Comparison of ENCODE assay signal across 21 cellular contexts in the genomic region with DNA sequence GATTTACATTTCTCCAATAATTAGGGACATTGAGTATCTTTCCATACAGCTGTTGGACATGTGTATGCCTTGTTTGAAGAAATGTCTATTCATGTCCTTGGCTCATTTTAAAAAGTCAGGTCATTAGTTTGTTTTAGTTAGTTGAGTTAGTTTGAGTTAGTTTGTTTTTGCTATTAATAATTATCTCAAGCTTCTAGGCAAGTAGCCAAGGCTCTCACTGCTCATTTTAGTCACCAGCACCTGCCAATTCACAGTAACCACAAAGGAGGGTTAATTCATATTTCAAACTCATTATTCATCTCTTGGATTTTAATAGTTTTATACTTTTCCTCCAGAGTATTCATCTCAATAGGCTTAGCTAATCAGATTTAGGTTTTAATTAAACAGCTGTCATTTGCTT.
DNase-seq lines count a peak whose midpoint lies in the region; ATAC-seq, FAIRE-seq and TF ChIP-seq lines count a peak whose summit lies in the region.
"Had no signal": no experiment of that assay in that cellular context is flagged by ENCODE, and none has a peak within 500 bp of the region (broad histone marks: within the 10 kb centered on the region; RNA-seq: fewer than 3 reads in every experiment).

No MANE protein-coding gene starts in this region.

- ATAC-seq in HG03175 (IDR thresholded peaks at IDR 0.05; ENCODE audit: unreplicated experiment) (peak; percentile 53), pancreas (peak; percentile 55 to 76 (median 66)), PC-3 (no peak), HG03571 (IDR thresholded peaks at IDR 0.05; ENCODE audit: unreplicated experiment) (no peak)
- ATAC-seq: GM23338 had no signal

- TF ChIP-seq CTCF in epithelial cell of proximal tubule (conservative IDR thresholded peaks at IDR 0.05; ENCODE audit: low read depth, low read length) = no peak
- no peak for TF ChIP-seq CTCF in pancreas (IDR thresholded peaks at IDR 0.05)
- TF ChIP-seq CTCF in spleen (IDR thresholded peaks at IDR 0.05 in 8 of 11, conservative IDR thresholded peaks at IDR 0.05 in 3 of 11) = no peak
- no peak for TF ChIP-seq CTCF in PC-3 (conservative IDR thresholded peaks at IDR 0.05; ENCODE audit: low read depth, low read length)

- H3K79me2 ChIP-seq in PC-3 (ENCODE audit: low read length) = no peaks in the 10 kb centered on the region

- H3K9me3 ChIP-seq in pancreas (no peaks in the 10 kb centered on the region), spleen (peaks cover 0 to 35% (median 20%) of the 10 kb centered on the region in 8 donors), PC-3 (ENCODE audit: low read length) (no peaks in the 10 kb centered on the region)

- H3K4me3 ChIP-seq in epithelial cell of proximal tubule (ENCODE audit: low read depth, low read length) = no peak overlapping the region
- no peak overlapping the region for H3K4me3 ChIP-seq in pancreas
- H3K4me3 ChIP-seq in spleen = no peak overlapping the region
- H3K4me3 ChIP-seq in PC-3 (ENCODE audit: low read length) = no peak overlapping the region
- H3K4me3 ChIP-seq: BLaER1, GM23338 had no signal

- intact Hi-C loops in pancreas (cut with DNase I) = no loop called here
- intact Hi-C loops in spleen (cut with DNase I; ENCODE audit: low total_unique reads) = no loop called here
- intact Hi-C loops in PC-3 (cut with micrococcal nuclease) = no loop called here

- BruUV-seq in PC-3 (replicated peaks; lab: Mats Ljungman, UMichigan) = no TSS peak

- DNase-seq in NCI-H1105 treated with DMSO at 0.1 percent for 48 hours (lab: John Stamatoyannopoulos, UW) (peak; percentile 99), epithelial cell of proximal tubule (ENCODE audit: low read depth) (peak; percentile 12), pancreas (no peak), spleen (no peak), PC-3 (no peak)
- DNase-seq: CD4-positive, alpha-beta T cell; COR-L47; HCEC 1CT; MV-4-11; NCI-H1694 treated with DMSO at 0.1 percent for 48 hours; NCI-H2081 treated with DMSO at 0.1 percent for 48 hours; NCI-H2171 treated with DMSO at 0.1 percent for 48 hours; NCI-H446; OCI-M1; Right ventricle myocardium superior had no signal

- H3K9me2 ChIP-seq in PC-3 (replicated peaks; ENCODE audit: low read length) = no peaks in the 10 kb centered on the region

- CTCF ChIA-PET in PC-3 (lab: Charles Lee) = no interaction called here

- POLR2A ChIA-PET in PC-3 (lab: Charles Lee; ENCODE audit: unreplicated experiment) = no interaction called here

- H3K27ac ChIP-seq in pancreas (no peak overlapping the region), spleen (no peak overlapping the region), PC-3 (ENCODE audit: low read length) (no peak overlapping the region)
- H3K27ac ChIP-seq: BLaER1 had no signal

- H3K4me1 ChIP-seq in pancreas (peaks cover 0 to 7% (median 2%) of the 10 kb centered on the region in 3 donors), spleen (no peaks in the 10 kb centered on the region), PC-3 (ENCODE audit: insufficient read depth, low read length) (no peaks in the 10 kb centered on the region)
- H3K4me1 ChIP-seq: BLaER1 had no signal

- H2AFZ ChIP-seq in PC-3 (ENCODE audit: low read length) = no peak overlapping the region
- H2AFZ ChIP-seq: GM23338 had no signal

- H4K20me1 ChIP-seq in PC-3 (ENCODE audit: low read length) = no peaks in the 10 kb centered on the region
- H4K20me1 ChIP-seq: BLaER1 had no signal

- H3K27me3 ChIP-seq in pancreas = peaks cover 0 to 20% (median 2%) of the 10 kb centered on the region in 4 donors
- peaks cover 0 to 10% (median 0%) of the 10 kb centered on the region in 7 donors for H3K27me3 ChIP-seq in spleen (replicated peaks in 1 of 7)
- H3K27me3 ChIP-seq in PC-3 (ENCODE audit: low read length) = peaks cover 36% of the 10 kb centered on the region

- no peaks in the 10 kb centered on the region for H3F3A ChIP-seq in PC-3 (ENCODE audit: low read length, unreplicated experiment)

- FAIRE-seq in pancreas (lab: Jason Lieb, UNC) = no peak
- FAIRE-seq: G401.6, GM12892 had no signal

- TF ChIP-seq POLR2A in spleen (IDR thresholded peaks at IDR 0.05) = no peak

- H3K9ac ChIP-seq in PC-3 (ENCODE audit: low read length) = no peak overlapping the region
- H3K9ac ChIP-seq: BLaER1 had no signal

- no peak overlapping the region for H3K4me2 ChIP-seq in PC-3 (ENCODE audit: low read length)
- H3K4me2 ChIP-seq: BLaER1, GM23338 had no signal

- H3K36me3 ChIP-seq in pancreas (no peaks in the 10 kb centered on the region), spleen (no peaks in the 10 kb centered on the region), PC-3 (ENCODE audit: low read depth, low read length) (no peaks in the 10 kb centered on the region)
- H3K36me3 ChIP-seq: BLaER1 had no signal

Comparison
In these comparisons a context has a peak if more than half of its experiments do, and no peak if none do; other contexts are left out.
1. ATAC-seq: peak in HG03175 (single experiment) and pancreas (4 of 4); none in PC-3 (single experiment) and HG03571 (single experiment).
2. DNase-seq: peak in NCI-H1105 treated with DMSO at 0.1 percent for 48 hours (single experiment) and epithelial cell of proximal tubule (single experiment); none in pancreas (0 of 6), spleen (single experiment) and PC-3 (single experiment).